ENCODE assay signal across 1 cellular context in the genomic region with DNA sequence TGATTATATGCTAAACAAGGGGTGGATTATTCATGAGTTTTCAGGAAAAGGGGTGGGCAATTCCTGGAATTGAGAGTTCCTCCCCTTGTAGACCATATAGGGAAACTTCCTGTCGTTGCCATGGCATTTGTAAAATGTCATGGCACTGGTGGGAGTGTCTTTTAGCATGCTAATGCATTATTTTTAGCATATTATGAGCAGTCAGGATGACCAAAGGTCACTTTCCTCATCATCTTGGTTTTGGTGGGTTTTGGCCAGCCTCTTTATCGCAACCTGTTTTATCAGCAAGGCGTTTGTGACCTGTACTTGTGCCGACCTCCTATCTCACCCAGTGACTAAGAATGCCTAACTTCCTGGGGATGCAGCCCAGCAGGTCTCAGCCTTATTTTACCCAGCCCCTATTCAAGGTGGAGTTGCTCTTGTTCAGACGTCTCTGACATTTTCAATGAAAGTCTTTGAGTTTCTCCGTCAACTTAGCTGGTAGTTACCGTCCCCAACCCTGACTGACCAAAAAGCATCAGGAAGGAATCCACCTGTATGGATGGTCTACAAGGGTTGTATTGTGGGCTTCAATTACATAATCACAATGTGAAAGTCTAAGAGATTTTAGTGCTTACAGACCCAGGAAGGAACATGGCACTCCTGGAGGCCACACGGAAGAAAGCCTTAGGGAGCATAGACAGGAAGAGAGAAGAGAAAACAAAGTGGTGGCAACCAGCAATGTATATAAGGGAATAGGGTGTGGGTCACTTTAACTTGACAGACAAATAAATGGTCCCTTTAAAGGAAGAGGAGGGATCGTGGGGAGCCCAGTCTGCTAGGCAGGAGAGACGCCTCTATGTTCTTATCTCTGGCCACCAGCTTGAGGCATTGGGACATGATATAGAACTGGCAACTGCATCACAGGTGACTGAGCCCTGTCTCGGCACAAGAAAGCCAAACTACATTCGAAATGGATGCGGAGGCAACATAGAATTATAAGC.
TF ChIP-seq lines count a peak whose summit lies in the region.

No MANE protein-coding gene starts in this region.

TF ChIP-seq in K562, 482 proteins besides CTCF, POLR2A, EP300 and RAD21 (continued from another document and continues in another):
- no peak for TF ChIP-seq CGGBP1 (CRISPR knock-in tag; IDR thresholded peaks at IDR 0.05)
- TF ChIP-seq SMAD2 (IDR thresholded peaks at IDR 0.05; ENCODE audit: low read depth, low read length): no peak
- peak; percentile 88 for TF ChIP-seq MXI1 (IDR thresholded peaks at IDR 0.05; ENCODE audit: low read depth, low read length)
- TF ChIP-seq PHTF2 (CRISPR knock-in tag; IDR thresholded peaks at IDR 0.05): no peak
- no peak for TF ChIP-seq FOXO4 (CRISPR knock-in tag; IDR thresholded peaks at IDR 0.05)
- TF ChIP-seq, protein P1, sequence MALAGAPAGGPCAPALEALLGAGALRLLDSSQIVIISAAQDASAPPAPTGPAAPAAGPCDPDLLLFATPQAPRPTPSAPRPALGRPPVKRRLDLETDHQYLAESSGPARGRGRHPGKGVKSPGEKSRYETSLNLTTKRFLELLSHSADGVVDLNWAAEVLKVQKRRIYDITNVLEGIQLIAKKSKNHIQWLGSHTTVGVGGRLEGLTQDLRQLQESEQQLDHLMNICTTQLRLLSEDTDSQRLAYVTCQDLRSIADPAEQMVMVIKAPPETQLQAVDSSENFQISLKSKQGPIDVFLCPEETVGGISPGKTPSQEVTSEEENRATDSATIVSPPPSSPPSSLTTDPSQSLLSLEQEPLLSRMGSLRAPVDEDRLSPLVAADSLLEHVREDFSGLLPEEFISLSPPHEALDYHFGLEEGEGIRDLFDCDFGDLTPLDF (CRISPR knock-in tag; IDR thresholded peaks at IDR 0.05): peak; percentile 76; the same call in 1 of the 2 replicates
- TF ChIP-seq TAL1 (IDR thresholded peaks at IDR 0.05): peak; percentile 94
- no peak for TF ChIP-seq C11orf30 (IDR thresholded peaks at IDR 0.05; ENCODE audit: low read depth)
- no peak for TF ChIP-seq THAP12 (CRISPR knock-in tag; IDR thresholded peaks at IDR 0.05)
- TF ChIP-seq RNF219 (CRISPR knock-in tag; IDR thresholded peaks at IDR 0.05): no peak
- no peak for TF ChIP-seq ELF2 (CRISPR knock-in tag; IDR thresholded peaks at IDR 0.05)
- no peak for TF ChIP-seq RBM39 (optimal IDR thresholded peaks at IDR 0.05; ENCODE audit: low read depth, low read length)
- no peak for TF ChIP-seq ZNF274 (IDR thresholded peaks at IDR 0.05; ENCODE audit: borderline replicate concordance, low read depth, low read length)
- TF ChIP-seq ZNF589 (CRISPR knock-in tag; IDR thresholded peaks at IDR 0.05; ENCODE audit: low read depth): 0 out of 2 replicates have a peak, but pooled peaks have one; percentile 10
- TF ChIP-seq, protein P2, sequence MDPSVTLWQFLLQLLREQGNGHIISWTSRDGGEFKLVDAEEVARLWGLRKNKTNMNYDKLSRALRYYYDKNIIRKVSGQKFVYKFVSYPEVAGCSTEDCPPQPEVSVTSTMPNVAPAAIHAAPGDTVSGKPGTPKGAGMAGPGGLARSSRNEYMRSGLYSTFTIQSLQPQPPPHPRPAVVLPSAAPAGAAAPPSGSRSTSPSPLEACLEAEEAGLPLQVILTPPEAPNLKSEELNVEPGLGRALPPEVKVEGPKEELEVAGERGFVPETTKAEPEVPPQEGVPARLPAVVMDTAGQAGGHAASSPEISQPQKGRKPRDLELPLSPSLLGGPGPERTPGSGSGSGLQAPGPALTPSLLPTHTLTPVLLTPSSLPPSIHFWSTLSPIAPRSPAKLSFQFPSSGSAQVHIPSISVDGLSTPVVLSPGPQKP (CRISPR knock-in tag; IDR thresholded peaks at IDR 0.05): 0 out of 2 replicates have a peak, but pooled peaks have one; percentile 75
- peak; percentile 63 to 78; a peak in 3 of 4 replicates for TF ChIP-seq TRIM24 (IDR thresholded peaks at IDR 0.05)
- no peak for TF ChIP-seq POLR2G (IDR thresholded peaks at IDR 0.05; ENCODE audit: low read depth, low read length)
- no peak for TF ChIP-seq ZNF696 (CRISPR knock-in tag; conservative IDR thresholded peaks at IDR 0.05)
- TF ChIP-seq NR4A1 (CRISPR knock-in tag; IDR thresholded peaks at IDR 0.05): no peak
- TF ChIP-seq NR4A1 (tag; IDR thresholded peaks at IDR 0.05): peak; percentile 83
- TF ChIP-seq TAF1 (IDR thresholded peaks at IDR 0.05; ENCODE audit: control insufficient read depth, extremely low read depth, insufficient read depth, low read length, severe bottlenecking): peak; percentile 43
- TF ChIP-seq CBX2 (IDR thresholded peaks at IDR 0.05; ENCODE audit: insufficient read depth, low read length, poor library complexity, severe bottlenecking): no peak
- no peak for TF ChIP-seq MYC (IDR thresholded peaks at IDR 0.05; ENCODE audit: low read depth, low read length)
- TF ChIP-seq MYC (CRISPR knock-in tag; IDR thresholded peaks at IDR 0.05; ENCODE audit: borderline replicate concordance, low read depth): no peak
- TF ChIP-seq NCOA1 (IDR thresholded peaks at IDR 0.05; ENCODE audit: low read depth): peak; percentile 70; the same call in 1 of the 2 replicates
- TF ChIP-seq CBFB (CRISPR knock-in tag; IDR thresholded peaks at IDR 0.05): no peak
- TF ChIP-seq ZNF551 (CRISPR knock-in tag; IDR thresholded peaks at IDR 0.05): no peak
- peak; percentile 67 for TF ChIP-seq ZBTB40 (IDR thresholded peaks at IDR 0.05)
- TF ChIP-seq ZBTB40 (CRISPR knock-in tag; IDR thresholded peaks at IDR 0.05): no peak
- TF ChIP-seq SAFB (IDR thresholded peaks at IDR 0.05; ENCODE audit: borderline replicate concordance, low read depth, low read length): no peak
- no peak for TF ChIP-seq KHSRP (IDR thresholded peaks at IDR 0.05)
- TF ChIP-seq E2F4 (CRISPR knock-in tag; IDR thresholded peaks at IDR 0.05; ENCODE audit: low read depth): no peak
- TF ChIP-seq TGIF2 (CRISPR knock-in tag; IDR thresholded peaks at IDR 0.05): no peak
- peak; percentile 53 to 73 for TF ChIP-seq NCOA2 (IDR thresholded peaks at IDR 0.05; ENCODE audit: partially characterized antibody in 2 of 2)
